14 cellular contexts compared by ENCODE assay signal in the genomic region with DNA sequence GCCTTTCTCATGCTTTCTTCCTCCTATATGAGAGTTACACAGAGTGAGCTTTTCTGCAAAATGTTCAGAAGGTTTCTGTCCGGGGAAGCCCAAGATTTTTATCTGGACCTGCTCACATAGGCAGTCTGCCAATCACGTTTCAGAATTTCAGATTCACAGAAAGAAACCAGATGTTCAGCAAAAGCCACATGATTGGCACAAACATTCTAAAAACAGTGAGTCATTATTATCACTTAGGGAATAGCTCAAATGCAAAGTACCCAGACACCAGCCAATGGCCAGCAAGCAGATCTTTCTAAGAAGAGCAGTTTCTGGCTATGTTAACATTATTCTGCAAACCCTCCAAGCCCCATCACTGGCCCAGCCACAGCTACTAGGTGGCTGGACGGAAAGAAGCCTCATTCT.
A peak's percentile ranks its signal among the peaks of the same experiment; 100 is the strongest.
DNase-seq lines count a peak whose midpoint lies in the region; ATAC-seq, FAIRE-seq and TF ChIP-seq lines count a peak whose summit lies in the region.
"Had no signal": no experiment of that assay in that cellular context is flagged by ENCODE, and none has a peak within 500 bp of the region (broad histone marks: within the 10 kb centered on the region; RNA-seq: fewer than 3 reads in every experiment).

No MANE protein-coding gene starts in this region.

- no peaks in the 10 kb centered on the region for H3K27me3 ChIP-seq in A673 (replicated peaks; ENCODE audit: insufficient read depth, low read depth, low read length, poor library complexity)
- peaks cover 46% of the 10 kb centered on the region for H3K27me3 ChIP-seq in PC-3 (ENCODE audit: low read length)
- no peaks in the 10 kb centered on the region for H3K27me3 ChIP-seq in BE2C
- no peaks in the 10 kb centered on the region for H3K27me3 ChIP-seq in vagina
- H3K27me3 ChIP-seq: right atrium auricular region had no signal

- H3K9me3 ChIP-seq in A673 (ENCODE audit: low read depth, low read length, poor library complexity, severe bottlenecking): no peaks in the 10 kb centered on the region
- no peaks in the 10 kb centered on the region for H3K9me3 ChIP-seq in PC-3 (ENCODE audit: low read length)
- no peaks in the 10 kb centered on the region for H3K9me3 ChIP-seq in BE2C
- H3K9me3 ChIP-seq in vagina: no peaks in the 10 kb centered on the region
- H3K9me3 ChIP-seq: gastroesophageal sphincter, right atrium auricular region, thoracic aorta had no signal

- no peaks in the 10 kb centered on the region for H3K36me3 ChIP-seq in A673 (ENCODE audit: insufficient read depth, low read length, poor library complexity, severe bottlenecking)
- H3K36me3 ChIP-seq in PC-3 (ENCODE audit: low read depth, low read length): no peaks in the 10 kb centered on the region
- H3K36me3 ChIP-seq in BE2C: no peaks in the 10 kb centered on the region
- H3K36me3 ChIP-seq in vagina: no peaks in the 10 kb centered on the region
- H3K36me3 ChIP-seq: gastroesophageal sphincter, right atrium auricular region, thoracic aorta had no signal

- TF ChIP-seq CTCF in A673 (conservative IDR thresholded peaks at IDR 0.05; ENCODE audit: low read depth, low read length): no peak
- TF ChIP-seq CTCF in AG10803 (conservative IDR thresholded peaks at IDR 0.05; ENCODE audit: low read length): no peak
- TF ChIP-seq CTCF in PC-3 (conservative IDR thresholded peaks at IDR 0.05; ENCODE audit: low read depth, low read length): no peak
- TF ChIP-seq CTCF in fibroblast of pulmonary artery (IDR thresholded peaks at IDR 0.05; ENCODE audit: low read length, missing control alignments): no peak
- TF ChIP-seq CTCF in BE2C (IDR thresholded peaks at IDR 0.05; ENCODE audit: low read depth, low read length): no peak
- TF ChIP-seq CTCF in vagina (IDR thresholded peaks at IDR 0.05): no peak

- no TSS peak for BruUV-seq in A673 (replicated peaks; lab: Mats Ljungman, UMichigan)
- no TSS peak for BruUV-seq in PC-3 (replicated peaks; lab: Mats Ljungman, UMichigan)

- intact Hi-C loops in A673 (cut with micrococcal nuclease; ENCODE audit: unreplicated experiment) (no loop called here), PC-3 (cut with micrococcal nuclease) (no loop called here), vagina (cut with DNase I) (no loop called here), cardiac septum (cut with DNase I) (no loop called here)

- H3K27ac ChIP-seq in A673 (ENCODE audit: low read depth, low read length, poor library complexity, severe bottlenecking): no peak overlapping the region
- H3K27ac ChIP-seq in PC-3 (ENCODE audit: low read length): no peak overlapping the region
- no peak overlapping the region for H3K27ac ChIP-seq in vagina
- H3K27ac ChIP-seq: gastroesophageal sphincter, right atrium auricular region, thoracic aorta had no signal

- H3K4me1 ChIP-seq in A673 (ENCODE audit: insufficient read depth, low read length, poor library complexity, severe bottlenecking) (peaks cover 26% of the 10 kb centered on the region), PC-3 (ENCODE audit: insufficient read depth, low read length) (no peaks in the 10 kb centered on the region), BE2C (no peaks in the 10 kb centered on the region), vagina (no peaks in the 10 kb centered on the region)
- H3K4me1 ChIP-seq: gastroesophageal sphincter, right atrium auricular region had no signal

- DNase-seq in A673 (ENCODE audit: low spot score) (peak; percentile 80), AG10803 (ENCODE audit: low read depth) (peak; percentile 67), PC-3 (peak; percentile 7), fibroblast of pulmonary artery (ENCODE audit: low read depth) (peak; percentile 69), BE2C (no peak), vagina (ENCODE audit: extremely low spot score in 2 of 2) (no peak), H54 (ENCODE audit: insufficient read length, low spot score) (no peak), cardiac septum (ENCODE audit: low spot score) (no peak)
- DNase-seq: COR-L47, NCI-H226 had no signal

- CTCF ChIA-PET in A673 (lab: Charles Lee) (no interaction called here), PC-3 (lab: Charles Lee) (no interaction called here)

- POLR2A ChIA-PET in A673 (lab: Charles Lee; ENCODE audit: low non-redundant PET): interaction anchor here (0.6 kb wide), 1 partner anchor 8 kb away, joined by 9 read pairs; no protein-coding TSS in a partner anchor
- POLR2A ChIA-PET in PC-3 (lab: Charles Lee; ENCODE audit: unreplicated experiment): no interaction called here

- no peaks in the 10 kb centered on the region for H3F3A ChIP-seq in PC-3 (ENCODE audit: low read length, unreplicated experiment)

- no peaks in the 10 kb centered on the region for H3K79me2 ChIP-seq in PC-3 (ENCODE audit: low read length)

- no peak for FAIRE-seq in H54 (lab: Jason Lieb, UNC)
- FAIRE-seq: keratinocyte had no signal

- H3K9me2 ChIP-seq in PC-3 (replicated peaks; ENCODE audit: low read length): peaks cover 1% of the 10 kb centered on the region; the same call in 1 of the 2 replicates

- no peak overlapping the region for H2AFZ ChIP-seq in PC-3 (ENCODE audit: low read length)

- no peak overlapping the region for H3K4me3 ChIP-seq in A673 (ENCODE audit: low read depth, low read length, poor library complexity, severe bottlenecking)
- no peak overlapping the region for H3K4me3 ChIP-seq in AG10803 (ENCODE audit: low read length)
- H3K4me3 ChIP-seq in PC-3 (ENCODE audit: low read length): no peak overlapping the region
- H3K4me3 ChIP-seq in fibroblast of pulmonary artery (replicated peaks; ENCODE audit: low read depth, low read length): no peak overlapping the region
- H3K4me3 ChIP-seq in BE2C (ENCODE audit: low read depth, low read length): no peak overlapping the region
- H3K4me3 ChIP-seq in vagina: no peak overlapping the region
- H3K4me3 ChIP-seq: gastroesophageal sphincter, right atrium auricular region, thoracic aorta had no signal

- TF ChIP-seq POLR2A in vagina (IDR thresholded peaks at IDR 0.05) (no peak), H54 (IDR thresholded peaks at IDR 0.05; ENCODE audit: low read depth, low read length) (no peak)

- no peak overlapping the region for H3K4me2 ChIP-seq in PC-3 (ENCODE audit: low read length)

- H4K20me1 ChIP-seq in PC-3 (ENCODE audit: low read length): no peaks in the 10 kb centered on the region

- H3K9ac ChIP-seq in PC-3 (ENCODE audit: low read length): no peak overlapping the region

- no peak for ATAC-seq in PC-3
- ATAC-seq: gastroesophageal sphincter had no signal

Comparison
In these comparisons a context has a peak if more than half of its experiments do, and no peak if none do; other contexts are left out.
1. DNase-seq: peak in A673 (single experiment), AG10803 (single experiment), PC-3 (single experiment) and fibroblast of pulmonary artery (single experiment); none in BE2C (single experiment), vagina (0 of 2), H54 (single experiment) and cardiac septum (single experiment).